ENCODE assay signal across 1 cellular context in the genomic region with DNA sequence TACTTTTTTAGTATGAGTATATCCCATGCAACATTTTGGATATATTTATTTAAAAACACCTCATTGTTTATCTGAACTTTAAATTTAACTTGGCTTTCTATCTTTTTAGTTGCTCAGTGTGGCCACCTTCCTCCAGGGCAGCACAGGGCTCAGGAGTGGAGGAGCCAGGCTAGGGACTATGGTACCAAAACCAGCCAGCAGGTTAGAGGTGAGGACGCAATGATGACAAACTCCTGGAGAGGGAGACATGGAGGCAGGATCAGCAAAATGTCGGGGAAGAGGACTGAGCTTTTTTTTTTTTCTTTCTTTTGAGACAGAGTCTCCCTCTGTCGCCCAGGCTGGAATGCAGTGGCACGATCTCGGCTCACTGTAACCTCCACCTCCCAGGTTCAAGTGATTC.
TF ChIP-seq lines count a peak whose summit lies in the region.

No MANE protein-coding gene starts in this region.

TF ChIP-seq in IMR-90, 13 proteins besides CTCF, POLR2A, EP300 and RAD21:
- TF ChIP-seq SMC3 (IDR thresholded peaks at IDR 0.05; ENCODE audit: low read depth, low read length) (no peak), BHLHE40 (IDR thresholded peaks at IDR 0.05; ENCODE audit: low read depth, low read length) (no peak), RCOR1 (IDR thresholded peaks at IDR 0.05; ENCODE audit: insufficient replicate concordance, low read length) (no peak), MAZ (IDR thresholded peaks at IDR 0.05; ENCODE audit: borderline replicate concordance, low read depth, low read length) (no peak), RFX5 (IDR thresholded peaks at IDR 0.05; ENCODE audit: low read depth, low read length) (no peak), FOS (IDR thresholded peaks at IDR 0.05; ENCODE audit: low read depth, low read length) (no peak), NFE2L2 (IDR thresholded peaks at IDR 0.05; ENCODE audit: low read depth, low read length) (no peak)
- TF ChIP-seq, protein P1, sequence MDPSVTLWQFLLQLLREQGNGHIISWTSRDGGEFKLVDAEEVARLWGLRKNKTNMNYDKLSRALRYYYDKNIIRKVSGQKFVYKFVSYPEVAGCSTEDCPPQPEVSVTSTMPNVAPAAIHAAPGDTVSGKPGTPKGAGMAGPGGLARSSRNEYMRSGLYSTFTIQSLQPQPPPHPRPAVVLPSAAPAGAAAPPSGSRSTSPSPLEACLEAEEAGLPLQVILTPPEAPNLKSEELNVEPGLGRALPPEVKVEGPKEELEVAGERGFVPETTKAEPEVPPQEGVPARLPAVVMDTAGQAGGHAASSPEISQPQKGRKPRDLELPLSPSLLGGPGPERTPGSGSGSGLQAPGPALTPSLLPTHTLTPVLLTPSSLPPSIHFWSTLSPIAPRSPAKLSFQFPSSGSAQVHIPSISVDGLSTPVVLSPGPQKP (IDR thresholded peaks at IDR 0.05; ENCODE audit: borderline replicate concordance, low read depth, low read length), result no peak
TF ChIP-seq in IMR-90: peak in this region for 0.
